Comparison of ENCODE assay signal across 20 cellular contexts in genomic region chr3:180987344-180987743, GRCh38. TPM values are rescaled to one million over a fixed set of nuclear protein-coding genes. Genes with fewer than 3 reads are reported as not detected.
DNase-seq lines count a peak whose midpoint lies in the region; ATAC-seq and TF ChIP-seq lines count a peak whose summit lies in the region.
"Had no signal": no experiment of that assay in that cellular context is flagged by ENCODE, and none has a peak within 500 bp of the region (broad histone marks: within the 10 kb centered on the region; RNA-seq: fewer than 3 reads in every experiment).

No MANE protein-coding gene starts in this region.

- no peak overlapping the region for H3K9ac ChIP-seq in DND-41 (ENCODE audit: low read depth, low read length)

- H3K27ac ChIP-seq in DND-41 (ENCODE audit: low read length) = no peak overlapping the region
- H3K27ac ChIP-seq in osteoblast (ENCODE audit: low read depth, low read length) = no peak overlapping the region
- no peak overlapping the region for H3K27ac ChIP-seq in sigmoid colon
- H3K27ac ChIP-seq: neutrophil, upper lobe of left lung had no signal

- H4K20me1 ChIP-seq in DND-41 (ENCODE audit: insufficient read depth, low read length) (no peaks in the 10 kb centered on the region), osteoblast (ENCODE audit: insufficient read depth, low read length) (no peaks in the 10 kb centered on the region)

- no peak for DNase-seq in T-helper 2 cell treated with Interferon-gamma antibody and Interleukin-4, amounts not matched to agents 5 μg/mL and 100 μg/mL, for 36 hours (ENCODE audit: low spot score)
- no peak for DNase-seq in T-helper 2 cell
- no peak for DNase-seq in DND-41
- DNase-seq in activated naive CD8-positive, alpha-beta T cell treated with anti-CD3 and anti-CD28 coated beads for 36 hours = no peak
- no peak for DNase-seq in osteoblast (ENCODE audit: insufficient read length, low spot score, missing footprints)
- DNase-seq in sigmoid colon = no peak
- no peak for DNase-seq in SHP77 (lab: John Stamatoyannopoulos, UW)
- DNase-seq: 8988T; activated CD4-positive, alpha-beta T cell treated with anti-CD3 and anti-CD28 coated beads, Interleukin-2, amount 50 U/mL, for 1 hour; AML-193; head of caudate nucleus; KBM-7; left colon; NCI-H2171 treated with DMSO at 0.1 percent for 48 hours; NCI-H526 treated with DMSO at 0.1 percent for 48 hours; retina; stimulated activated CD4-positive, alpha-beta T cell treated with anti-CD3 and anti-CD28 coated beads, Interleukin-12 subunit alpha, Interleukin-12 subunit beta, amount 100 ng/mL, for 4 hours; upper lobe of left lung had no signal

- H3K36me3 ChIP-seq in DND-41 (ENCODE audit: insufficient read depth, low read length) (peaks cover 20% of the 10 kb centered on the region), osteoblast (ENCODE audit: insufficient read depth, low read length) (peaks cover 17% of the 10 kb centered on the region), sigmoid colon (peaks cover 0 to 52% (median 0%) of the 10 kb centered on the region in 4 donors)

- H2AFZ ChIP-seq in DND-41 (ENCODE audit: low read depth, low read length) (no peak overlapping the region), osteoblast (ENCODE audit: low read length) (no peak overlapping the region)

- no peaks in the 10 kb centered on the region for H3K9me3 Mint-ChIP-seq in T-helper 2 cell treated with Interferon-gamma antibody and Interleukin-4, amounts not matched to agents 5 μg/mL and 100 μg/mL, for 36 hours
- H3K9me3 Mint-ChIP-seq in activated naive CD8-positive, alpha-beta T cell treated with anti-CD3 and anti-CD28 coated beads for 36 hours = no peaks in the 10 kb centered on the region

- peaks cover 17% of the 10 kb centered on the region for H3K36me3 Mint-ChIP-seq in T-helper 2 cell treated with Interferon-gamma antibody and Interleukin-4, amounts not matched to agents 5 μg/mL and 100 μg/mL, for 36 hours (ENCODE audit: low read depth)
- peaks cover 13% of the 10 kb centered on the region for H3K36me3 Mint-ChIP-seq in activated naive CD8-positive, alpha-beta T cell treated with anti-CD3 and anti-CD28 coated beads for 36 hours

- intact Hi-C loops in sigmoid colon (cut with DNase I) = no loop called here

- 95 to 99% methylated on average over 2 of the region's 2 CpGs for WGBS in sigmoid colon, 2 donors

- TF ChIP-seq CTCF in DND-41 (IDR thresholded peaks at IDR 0.05; ENCODE audit: borderline replicate concordance, extremely low read depth, low read length, poor library complexity, severe bottlenecking) (no peak), osteoblast (IDR thresholded peaks at IDR 0.05; ENCODE audit: extremely low read depth, low read depth, low read length) (no peak), sigmoid colon (IDR thresholded peaks at IDR 0.05) (no peak)

- H3K4me3 Mint-ChIP-seq in T-helper 2 cell treated with Interferon-gamma antibody and Interleukin-4, amounts not matched to agents 5 μg/mL and 100 μg/mL, for 36 hours = no peak overlapping the region
- peak overlapping the region; percentile 6 for H3K4me3 Mint-ChIP-seq in activated naive CD8-positive, alpha-beta T cell treated with anti-CD3 and anti-CD28 coated beads for 36 hours

- H3K4me3 ChIP-seq in DND-41 (ENCODE audit: low read depth in 1 of 2, low read length in 2 of 2) = no peak overlapping the region
- no peak overlapping the region for H3K4me3 ChIP-seq in osteoblast (ENCODE audit: insufficient read depth, low read length)
- no peak overlapping the region for H3K4me3 ChIP-seq in sigmoid colon
- H3K4me3 ChIP-seq: upper lobe of left lung had no signal

- H3K4me1 ChIP-seq in DND-41 (ENCODE audit: insufficient read depth, low read length) = peaks cover 30% of the 10 kb centered on the region
- H3K4me1 ChIP-seq in osteoblast (ENCODE audit: insufficient read depth, low read length) = peaks cover 11% of the 10 kb centered on the region
- peaks cover 0 to 29% (median 17%) of the 10 kb centered on the region in 4 donors for H3K4me1 ChIP-seq in sigmoid colon

- H3K4me2 ChIP-seq in DND-41 (ENCODE audit: insufficient read depth, low read length) (peak overlapping the region; percentile 86; the same call in 1 of the 2 replicates), osteoblast (ENCODE audit: insufficient read depth, low read length) (peak overlapping the region; percentile 2)

- peaks cover 11% of the 10 kb centered on the region for H3K4me1 Mint-ChIP-seq in T-helper 2 cell treated with Interferon-gamma antibody and Interleukin-4, amounts not matched to agents 5 μg/mL and 100 μg/mL, for 36 hours (ENCODE audit: low read depth)
- H3K4me1 Mint-ChIP-seq in activated naive CD8-positive, alpha-beta T cell treated with anti-CD3 and anti-CD28 coated beads for 36 hours = peaks cover 21% of the 10 kb centered on the region

- H3K27ac Mint-ChIP-seq in T-helper 2 cell treated with Interferon-gamma antibody and Interleukin-4, amounts not matched to agents 5 μg/mL and 100 μg/mL, for 36 hours = peak overlapping the region; percentile 52
- H3K27ac Mint-ChIP-seq in activated naive CD8-positive, alpha-beta T cell treated with anti-CD3 and anti-CD28 coated beads for 36 hours = no peak overlapping the region

- H3K79me2 ChIP-seq in DND-41 (ENCODE audit: insufficient read depth, low read length) (peaks cover 22% of the 10 kb centered on the region), osteoblast (ENCODE audit: insufficient read depth, low read length) (peaks cover 21% of the 10 kb centered on the region)

- no peak for TF ChIP-seq POLR2A in sigmoid colon (IDR thresholded peaks at IDR 0.05)

- H3K27me3 ChIP-seq in DND-41 (ENCODE audit: insufficient read depth, low read length, poor library complexity) (no peaks in the 10 kb centered on the region), osteoblast (ENCODE audit: insufficient read depth, low read length) (no peaks in the 10 kb centered on the region), sigmoid colon (no peaks in the 10 kb centered on the region)
- H3K27me3 ChIP-seq: upper lobe of left lung had no signal

- H3K27me3 Mint-ChIP-seq in T-helper 2 cell treated with Interferon-gamma antibody and Interleukin-4, amounts not matched to agents 5 μg/mL and 100 μg/mL, for 36 hours (ENCODE audit: low read depth) = peaks cover 7% of the 10 kb centered on the region
- no peaks in the 10 kb centered on the region for H3K27me3 Mint-ChIP-seq in activated naive CD8-positive, alpha-beta T cell treated with anti-CD3 and anti-CD28 coated beads for 36 hours

- H3K9me3 ChIP-seq in DND-41 (ENCODE audit: insufficient read depth, low read length, severe bottlenecking) (no peaks in the 10 kb centered on the region), osteoblast (ENCODE audit: low read depth, low read length) (no peaks in the 10 kb centered on the region), sigmoid colon (no peaks in the 10 kb centered on the region)
- H3K9me3 ChIP-seq: neutrophil, upper lobe of left lung had no signal

- ATAC-seq in DND-41 (ENCODE audit: insufficient read depth, low read depth) = no peak
- ATAC-seq in HG03135 (IDR thresholded peaks at IDR 0.05; ENCODE audit: unreplicated experiment) = no peak
- ATAC-seq: left colon had no signal

- TF ChIP-seq EP300 in sigmoid colon (IDR thresholded peaks at IDR 0.05) = no peak

RNA-seq across cellular contexts. Expression of gene DNAJC19, which starts 2.2 kb away (rescaled TPM):
- 10 to 100 TPM; 80.1 to 80.7 TPM for total RNA-seq in activated naive CD8-positive, alpha-beta T cell treated with anti-CD3 and anti-CD28 coated beads for 36 hours
- total RNA-seq in osteoblast (27.9 and 34.2 TPM in 2 replicates), sigmoid colon (10 to 100 TPM; 34.3 to 89.2 (median 55.4) TPM)
- 10 to 100 TPM; 29.3 to 52.9 (median 42.3) TPM for polyA plus RNA-seq in sigmoid colon
